Comparison of ENCODE assay signal across 1 cellular context in the genomic region with DNA sequence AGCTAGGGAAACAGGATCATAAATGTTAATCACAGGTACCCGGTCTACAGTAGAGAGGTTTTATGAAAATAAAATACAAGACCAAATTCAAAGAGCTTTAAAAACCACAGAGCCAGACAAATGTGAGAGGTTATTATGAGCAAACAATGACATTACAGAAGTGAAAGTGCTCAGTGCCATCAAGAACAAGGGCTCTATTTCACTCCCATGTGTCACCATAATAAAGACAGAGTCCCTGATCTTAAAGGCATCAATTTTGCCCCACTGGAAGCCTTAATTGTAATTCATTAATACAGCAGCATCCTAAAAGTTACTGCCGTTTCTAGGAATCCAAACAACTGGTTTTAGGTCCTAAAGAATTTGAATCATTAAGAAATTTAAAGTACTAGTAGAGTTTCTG.
TF ChIP-seq lines count a peak whose summit lies in the region.

No MANE protein-coding gene starts in this region.

TF ChIP-seq in endothelial cell of umbilical vein, 7 proteins besides CTCF, POLR2A, EP300 and RAD21:
- no peak for TF ChIP-seq POLR2AphosphoS5 (IDR thresholded peaks at IDR 0.05; ENCODE audit: insufficient read depth, low read depth, low read length)
- TF ChIP-seq GATA2 (IDR thresholded peaks at IDR 0.05; ENCODE audit: insufficient read depth, insufficient read length, low read depth, low read length): no peak
- TF ChIP-seq FOS (IDR thresholded peaks at IDR 0.05; ENCODE audit: borderline replicate concordance, insufficient read depth, low read length): no peak
- no peak for TF ChIP-seq EZH2 (IDR thresholded peaks at IDR 0.05; ENCODE audit: borderline replicate concordance, low read depth, low read length, severe bottlenecking)
- TF ChIP-seq, protein P1, sequence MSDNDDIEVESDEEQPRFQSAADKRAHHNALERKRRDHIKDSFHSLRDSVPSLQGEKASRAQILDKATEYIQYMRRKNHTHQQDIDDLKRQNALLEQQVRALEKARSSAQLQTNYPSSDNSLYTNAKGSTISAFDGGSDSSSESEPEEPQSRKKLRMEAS (IDR thresholded peaks at IDR 0.05; ENCODE audit: insufficient read depth, insufficient read length): no peak
- no peak for TF ChIP-seq JUN (IDR thresholded peaks at IDR 0.05; ENCODE audit: borderline replicate concordance, insufficient read depth, insufficient read length, low read depth)
- no peak for TF ChIP-seq MYC (IDR thresholded peaks at IDR 0.05; ENCODE audit: low read depth, low read length)
